19 cellular contexts compared by ENCODE assay signal in genomic region chr1:114707604-114708003, GRCh38. TPM values are rescaled to one million over a fixed set of nuclear protein-coding genes. Genes with fewer than 3 reads are reported as not detected.
A peak's percentile ranks its signal among the peaks of the same experiment; 100 is the strongest.
DNase-seq lines count a peak whose midpoint lies in the region; ATAC-seq and TF ChIP-seq lines count a peak whose summit lies in the region.
"Had no signal": no experiment of that assay in that cellular context is flagged by ENCODE, and none has a peak within 500 bp of the region (broad histone marks: within the 10 kb centered on the region; RNA-seq: fewer than 3 reads in every experiment).

No MANE protein-coding gene starts in this region.

- no peaks in the 10 kb centered on the region for H3K9me2 ChIP-seq in PC-9 (ENCODE audit: insufficient read depth)

- H3K4me3 Mint-ChIP-seq in activated T-cell treated with anti-CD3 and anti-CD28 coated beads, Interleukin-2, amount 50 U/mL, for 24 hours, result no peak overlapping the region
- H3K4me3 Mint-ChIP-seq in stimulated activated effector memory CD8-positive, alpha-beta T cell treated with anti-CD3 and anti-CD28 coated beads, Interleukin-12 subunit alpha, Interleukin-12 subunit beta, amount 100 ng/mL, for 72 hours, result no peak overlapping the region
- H3K4me3 Mint-ChIP-seq: CD4-positive, alpha-beta memory T cell; GM23338; HFFc6 had no signal

- no peak for ATAC-seq in stimulated activated effector memory CD8-positive, alpha-beta T cell treated with anti-CD3 and anti-CD28 coated beads, Interleukin-12 subunit alpha, Interleukin-12 subunit beta, amount 100 ng/mL, for 72 hours
- ATAC-seq: A549, GM23338, HCT116, HepG2 had no signal

- H3K9me3 ChIP-seq in PC-9 (ENCODE audit: insufficient read depth, low read depth), result no peaks in the 10 kb centered on the region
- H3K9me3 ChIP-seq: A549 had no signal

- H3K27ac ChIP-seq in KMS-11 (peak overlapping the region; percentile 62), PC-9 (no peak overlapping the region)
- H3K27ac ChIP-seq: 22Rv1, A549, C4-2B had no signal

- DNase-seq in activated T-cell treated with anti-CD3 and anti-CD28 coated beads, Interleukin-2, amount 50 U/mL, for 24 hours, result no peak
- DNase-seq in activated T-cell treated with anti-CD3 and anti-CD28 coated beads, Interleukin-2, amount 50 U/mL, for 48 hours, result no peak
- DNase-seq in PC-9 (no peak), NCI-H2171 treated with DMSO at 0.1 percent for 48 hours (lab: John Stamatoyannopoulos, UW) (no peak)
- DNase-seq in stimulated activated effector memory CD8-positive, alpha-beta T cell treated with anti-CD3 and anti-CD28 coated beads, Interleukin-12 subunit alpha, Interleukin-12 subunit beta, amount 100 ng/mL, for 72 hours (ENCODE audit: low spot score in 2 of 2), result no peak
- no peak for DNase-seq in central memory CD4-positive, alpha-beta T cell
- DNase-seq: AML-193; CD4-positive, alpha-beta memory T cell; DMS79 treated with DMSO at 0.1 percent for 48 hours; GF-D8; H7; HFFc6 had no signal

- peaks cover 13% of the 10 kb centered on the region; the same call in 1 of the 2 replicates for H3F3A ChIP-seq in PC-9 (ENCODE audit: insufficient read depth, low read depth)

- intact Hi-C loops in PC-9 (cut with micrococcal nuclease; ENCODE audit: unreplicated experiment), result no loop called here

- no peak overlapping the region for H3K4me3 ChIP-seq in KMS-11 (IDR thresholded peaks at IDR 0.05; ENCODE audit: insufficient read depth, low read depth, low read length)
- no peak overlapping the region for H3K4me3 ChIP-seq in PC-9
- H3K4me3 ChIP-seq: A549, GM23338 had no signal

- CTCF ChIA-PET in PC-9 (lab: Charles Lee), result no interaction called here

- TF ChIP-seq CTCF in KMS-11 (conservative IDR thresholded peaks at IDR 0.05; ENCODE audit: low read depth, low read length) (no peak), PC-9 (conservative IDR thresholded peaks at IDR 0.05) (no peak)

- peaks cover 4% of the 10 kb centered on the region for H3K4me1 Mint-ChIP-seq in activated T-cell treated with anti-CD3 and anti-CD28 coated beads, Interleukin-2, amount 50 U/mL, for 24 hours (ENCODE audit: low read depth)
- no peaks in the 10 kb centered on the region for H3K4me1 Mint-ChIP-seq in stimulated activated effector memory CD8-positive, alpha-beta T cell treated with anti-CD3 and anti-CD28 coated beads, Interleukin-12 subunit alpha, Interleukin-12 subunit beta, amount 100 ng/mL, for 72 hours
- H3K4me1 Mint-ChIP-seq: CD4-positive, alpha-beta memory T cell; GM23338 had no signal

- TSS peak; percentile 3 for BruUV-seq in PC-9 (replicated peaks; lab: Mats Ljungman, UMichigan)

- no peaks in the 10 kb centered on the region for H3K36me3 ChIP-seq in KMS-11 (ENCODE audit: insufficient read depth)
- peaks cover 43% of the 10 kb centered on the region for H3K36me3 ChIP-seq in PC-9 (ENCODE audit: low read depth)

- no peaks in the 10 kb centered on the region for H3K27me3 ChIP-seq in KMS-11 (ENCODE audit: insufficient read depth, low read depth)
- no peaks in the 10 kb centered on the region for H3K27me3 ChIP-seq in PC-9 (ENCODE audit: insufficient read depth, low read depth)

- no peak overlapping the region for H3K9ac ChIP-seq in KMS-11

- peaks cover 81% of the 10 kb centered on the region for H3K36me3 Mint-ChIP-seq in activated T-cell treated with anti-CD3 and anti-CD28 coated beads, Interleukin-2, amount 50 U/mL, for 24 hours (ENCODE audit: low read depth)
- H3K36me3 Mint-ChIP-seq in stimulated activated effector memory CD8-positive, alpha-beta T cell treated with anti-CD3 and anti-CD28 coated beads, Interleukin-12 subunit alpha, Interleukin-12 subunit beta, amount 100 ng/mL, for 72 hours, result peaks cover 81% of the 10 kb centered on the region

- peak overlapping the region; percentile 35 for H3K27ac Mint-ChIP-seq in activated T-cell treated with anti-CD3 and anti-CD28 coated beads, Interleukin-2, amount 50 U/mL, for 24 hours
- H3K27ac Mint-ChIP-seq in stimulated activated effector memory CD8-positive, alpha-beta T cell treated with anti-CD3 and anti-CD28 coated beads, Interleukin-12 subunit alpha, Interleukin-12 subunit beta, amount 100 ng/mL, for 72 hours, result peak overlapping the region; percentile 7
- H3K27ac Mint-ChIP-seq: GM23338, HFFc6 had no signal

- no peaks in the 10 kb centered on the region for H3K9me3 Mint-ChIP-seq in activated T-cell treated with anti-CD3 and anti-CD28 coated beads, Interleukin-2, amount 50 U/mL, for 24 hours
- no peaks in the 10 kb centered on the region for H3K9me3 Mint-ChIP-seq in stimulated activated effector memory CD8-positive, alpha-beta T cell treated with anti-CD3 and anti-CD28 coated beads, Interleukin-12 subunit alpha, Interleukin-12 subunit beta, amount 100 ng/mL, for 72 hours
- H3K9me3 Mint-ChIP-seq: CD4-positive, alpha-beta memory T cell; GM23338; HFFc6 had no signal

- H3K4me1 ChIP-seq in KMS-11 (ENCODE audit: low read depth, poor library complexity, severe bottlenecking), result peaks cover 93% of the 10 kb centered on the region
- H3K4me1 ChIP-seq in PC-9 (replicated peaks; ENCODE audit: insufficient read depth), result no peaks in the 10 kb centered on the region
- H3K4me1 ChIP-seq: A549 had no signal

- H4K20me1 ChIP-seq in KMS-11 (ENCODE audit: insufficient read depth), result no peaks in the 10 kb centered on the region
- H4K20me1 ChIP-seq in PC-9 (ENCODE audit: insufficient read depth), result peaks cover 5% of the 10 kb centered on the region; the same call in 1 of the 2 replicates

- POLR2A ChIA-PET in PC-9 (lab: Charles Lee; ENCODE audit: unreplicated experiment), result no interaction called here

- peak overlapping the region; percentile 82 for H3K4me2 ChIP-seq in KMS-11
- H3K4me2 ChIP-seq in PC-9, result no peak overlapping the region
- H3K4me2 ChIP-seq: A549, GM23338 had no signal

- H3K79me2 ChIP-seq in KMS-11 (ENCODE audit: insufficient read depth, low read depth) (no peaks in the 10 kb centered on the region; the same call in 1 of the 2 replicates), PC-9 (ENCODE audit: low read depth) (no peaks in the 10 kb centered on the region)

- H3K27me3 Mint-ChIP-seq in activated T-cell treated with anti-CD3 and anti-CD28 coated beads, Interleukin-2, amount 50 U/mL, for 24 hours, result no peaks in the 10 kb centered on the region
- H3K27me3 Mint-ChIP-seq: CD4-positive, alpha-beta memory T cell had no signal

- H2AFZ ChIP-seq in KMS-11 (ENCODE audit: low read depth) (no peak overlapping the region), PC-9 (no peak overlapping the region)
- H2AFZ ChIP-seq: GM23338 had no signal

RNA-seq across cellular contexts. Expression of gene NRAS, which starts 9.0 kb away (rescaled TPM):
- 28.5 and 37.8 TPM in 2 replicates for total RNA-seq in PC-9 (2021)

RNA-seq across cellular contexts. Expression of gene AMPD1, which starts 12.3 kb away (rescaled TPM):
- total RNA-seq in PC-9 (2021), result not detected in 2 replicates
- total RNA-seq: CD4-positive, alpha-beta memory T cell; GM23338; HepG2; HFFc6 had no signal

RNA-seq across cellular contexts. Expression of gene DENND2C, which starts 37.8 kb away (rescaled TPM):
- total RNA-seq in PC-9 (2021), result 0.70 and 1.1 TPM in 2 replicates

RNA-seq across cellular contexts. Expression of gene CSDE1, which starts 50.2 kb away (rescaled TPM):
- 536 and 650 TPM in 2 replicates for total RNA-seq in PC-9 (2021)
